1 cellular context compared by ENCODE assay signal in genomic region chrX:31271615-31272471, GRCh38.
TF ChIP-seq lines count a peak whose summit lies in the region.

No MANE protein-coding gene starts in this region.

TF ChIP-seq in GM12878, 131 proteins besides CTCF, POLR2A, EP300 and RAD21:
- TF ChIP-seq CUX1 (IDR thresholded peaks at IDR 0.05; ENCODE audit: insufficient replicate concordance, low read depth, low read length): no peak
- TF ChIP-seq WRNIP1 (IDR thresholded peaks at IDR 0.05; ENCODE audit: borderline replicate concordance, low read depth, low read length): no peak
- no peak for TF ChIP-seq NR2F1 (conservative IDR thresholded peaks at IDR 0.05)
- TF ChIP-seq ESRRA (IDR thresholded peaks at IDR 0.05; ENCODE audit: low read length): no peak
- no peak for TF ChIP-seq FOXK2 (IDR thresholded peaks at IDR 0.05)
- no peak for TF ChIP-seq ZBTB33 (IDR thresholded peaks at IDR 0.05)
- no peak for TF ChIP-seq ZNF207 (IDR thresholded peaks at IDR 0.05; ENCODE audit: borderline replicate concordance)
- no peak for TF ChIP-seq ZNF592 (IDR thresholded peaks at IDR 0.05)
- no peak for TF ChIP-seq ZNF622 (IDR thresholded peaks at IDR 0.05)
- TF ChIP-seq FOXM1 (IDR thresholded peaks at IDR 0.05; ENCODE audit: low read depth, low read length): no peak
- TF ChIP-seq TCF7 (IDR thresholded peaks at IDR 0.05; ENCODE audit: borderline replicate concordance): no peak
- no peak for TF ChIP-seq SREBF1 (IDR thresholded peaks at IDR 0.05; ENCODE audit: low read length)
- no peak for TF ChIP-seq ZSCAN29 (IDR thresholded peaks at IDR 0.05)
- no peak for TF ChIP-seq HCFC1 (IDR thresholded peaks at IDR 0.05; ENCODE audit: low read length)
- no peak for TF ChIP-seq SUPT20H (IDR thresholded peaks at IDR 0.05; ENCODE audit: borderline replicate concordance, control insufficient read depth, low read depth, low read length)
- no peak for TF ChIP-seq SKIL (IDR thresholded peaks at IDR 0.05; ENCODE audit: low read depth, poor library complexity, severe bottlenecking)
- TF ChIP-seq HSF1 (IDR thresholded peaks at IDR 0.05; ENCODE audit: low read depth, low read length): no peak
- TF ChIP-seq IRF4 (IDR thresholded peaks at IDR 0.05; ENCODE audit: low read depth, low read length): no peak
- TF ChIP-seq E2F4 (IDR thresholded peaks at IDR 0.05; ENCODE audit: low read depth, low read length): no peak
- TF ChIP-seq CHD1 (IDR thresholded peaks at IDR 0.05; ENCODE audit: low read depth, low read length): no peak
